Comparison of ENCODE assay signal across 11 cellular contexts in genomic region chr6:143872211-143872610, GRCh38. TPM values are rescaled to one million over a fixed set of nuclear protein-coding genes. Genes with fewer than 3 reads are reported as not detected.
A peak's percentile ranks its signal among the peaks of the same experiment; 100 is the strongest.
DNase-seq lines count a peak whose midpoint lies in the region; ATAC-seq and TF ChIP-seq lines count a peak whose summit lies in the region.
"Had no signal": no experiment of that assay in that cellular context is flagged by ENCODE, and none has a peak within 500 bp of the region (broad histone marks: within the 10 kb centered on the region; RNA-seq: fewer than 3 reads in every experiment).

No MANE protein-coding gene starts in this region.

- no peaks in the 10 kb centered on the region for H3K27me3 ChIP-seq in uterus

- DNase-seq in GM13977 (ENCODE audit: low spot score) (peak; percentile 28), dermis blood vessel endothelial cell (peak; percentile 19), epidermal melanocyte (ENCODE audit: insufficient read length, low spot score) (no peak), uterus (no peak), occipital lobe (lab: John Stamatoyannopoulos, UW) (no peak), SW 1271 (lab: John Stamatoyannopoulos, UW) (no peak)
- DNase-seq: SHP77 had no signal

- no peak for TF ChIP-seq POLR2A in uterus (IDR thresholded peaks at IDR 0.05)

- TF ChIP-seq CTCF in GM13977 (IDR thresholded peaks at IDR 0.05; ENCODE audit: extremely low read depth, insufficient read depth, missing control alignments) = no peak
- no peak for TF ChIP-seq CTCF in uterus (IDR thresholded peaks at IDR 0.05)

- no peak overlapping the region for H3K27ac ChIP-seq in uterus

- H3K9me3 ChIP-seq in uterus = no peaks in the 10 kb centered on the region

- no peaks in the 10 kb centered on the region for H3K36me3 ChIP-seq in uterus

- in situ Hi-C loops in GM13977 (cut with MboI; ENCODE audit: low pct_unique_long_range_greater_than_20kb, low sequenced_read_pairs, unreplicated experiment) = no loop called here

- intact Hi-C loops in uterus (cut with DNase I; ENCODE audit: low total_unique reads) = no loop called here

- no peak overlapping the region for H3K4me3 ChIP-seq in uterus
- H3K4me3 ChIP-seq: smooth muscle cell had no signal

- peak; percentile 100 for ATAC-seq in GM21360 (IDR thresholded peaks at IDR 0.05; ENCODE audit: unreplicated experiment)
- ATAC-seq in HG03280 (IDR thresholded peaks at IDR 0.05; ENCODE audit: unreplicated experiment) = peak; percentile 92

- H3K4me1 ChIP-seq in uterus = no peaks in the 10 kb centered on the region

RNA-seq across cellular contexts. Expression of gene ZC2HC1B, which starts 7.9 kb away (rescaled TPM):
- not detected in 2 replicates for total RNA-seq in dermis blood vessel endothelial cell
- under 1 TPM in 1 of 4 donors, not detected in 3; 0.35 TPM for total RNA-seq in uterus
- 0.31 TPM for total RNA-seq in occipital lobe
- total RNA-seq: HT-29, smooth muscle cell had no signal

RNA-seq across cellular contexts. Expression of gene LTV1, which starts 29.1 kb away (rescaled TPM):
- total RNA-seq in dermis blood vessel endothelial cell (17.0 and 30.2 TPM in 2 replicates), uterus (10 to 100 TPM in 2 of 4 donors, 1 to 10 TPM in 2; 5.4 to 28.1 (median 14.2) TPM), occipital lobe (12.2 TPM)

Comparison
In these comparisons a context has a peak if more than half of its experiments do, and no peak if none do; other contexts are left out.
1. DNase-seq: peak in GM13977 (single experiment) and dermis blood vessel endothelial cell (single experiment); none in epidermal melanocyte (single experiment), uterus (0 of 2), occipital lobe (single experiment) and SW 1271 (0 of 2).